27 cellular contexts compared by ENCODE assay signal in genomic region chr4:8744083-8744805, GRCh38.
DNase-seq lines count a peak whose midpoint lies in the region; ATAC-seq and TF ChIP-seq lines count a peak whose summit lies in the region.
"Had no signal": no experiment of that assay in that cellular context is flagged by ENCODE, and none has a peak within 500 bp of the region (broad histone marks: within the 10 kb centered on the region; RNA-seq: fewer than 3 reads in every experiment).

No MANE protein-coding gene starts in this region.

- no peak for TF ChIP-seq CTCF in left ventricle myocardium inferior (IDR thresholded peaks at IDR 0.05; ENCODE audit: borderline replicate concordance)
- peak; percentile 30 for TF ChIP-seq CTCF in endothelial cell (IDR thresholded peaks at IDR 0.05; ENCODE audit: unreplicated experiment)

- no peaks in the 10 kb centered on the region for H3K4me1 ChIP-seq in left ventricle myocardium inferior
- peaks cover 0 to 19% of the 10 kb centered on the region in 2 donors for H3K4me1 ChIP-seq in neuronal stem cell (ENCODE audit: control insufficient read depth in 2 of 2, insufficient read depth in 1 of 2, low read depth in 1 of 2, low read length in 2 of 2)
- H3K4me1 ChIP-seq: A549, foreskin keratinocyte, SJCRH30 had no signal

- DNase-seq in cardiac septum (ENCODE audit: low spot score), result peak; percentile 63
- DNase-seq in left ventricle myocardium inferior, result no peak
- DNase-seq in endothelial cell (ENCODE audit: low spot score), result no peak
- no peak for DNase-seq in neuronal stem cell (ENCODE audit: low spot score)
- no peak for DNase-seq in HK-2 (ENCODE audit: unreplicated experiment)
- DNase-seq in cerebellar cortex (ENCODE audit: low spot score), result no peak
- DNase-seq in inferior parietal cortex (ENCODE audit: extremely low spot score), result no peak
- DNase-seq: activated CD4-positive, alpha-beta T cell treated with anti-CD3 and anti-CD28 coated beads, Interleukin-2, amount 50 U/mL, for 4 hours; activated CD8-positive, alpha-beta memory T cell treated with anti-CD3 and anti-CD28 coated beads, Interleukin-2, amount 50 U/mL, for 48 hours; activated gamma-delta T cell treated with Interleukin-2 at 50 U/mL for 16 hours; amniotic stem cell; dermis blood vessel endothelial cell; foreskin keratinocyte; hippocampal formation; mesenchymal stem cell; naive thymus-derived CD4-positive, alpha-beta T cell; NCI-H1694; NCI-H2227 treated with DMSO at 0.1 percent for 48 hours; NCI-H774; PC-9; SJCRH30; stimulated activated CD4-positive, alpha-beta T cell treated with anti-CD3 and anti-CD28 coated beads, Interleukin-2, amount 100 ng/mL, for 48 hours; T-helper 17 cell had no signal

- H3K4ac ChIP-seq in neuronal stem cell (ENCODE audit: low read length), result no peak overlapping the region

- H3K9me3 ChIP-seq in left ventricle myocardium inferior (replicated peaks) (no peaks in the 10 kb centered on the region), neuronal stem cell (replicated peaks in 1 of 2; ENCODE audit: control insufficient read depth in 2 of 2, insufficient read depth in 1 of 2, low read depth in 1 of 2, low read length in 2 of 2) (peaks cover 0 to 7% of the 10 kb centered on the region in 2 donors)
- H3K9me3 ChIP-seq: A549, SJCRH30 had no signal

- H3K27ac ChIP-seq in left ventricle myocardium inferior (replicated peaks), result no peak overlapping the region
- no peak overlapping the region for H3K27ac ChIP-seq in neuronal stem cell (replicated peaks; ENCODE audit: low read length)
- H3K27ac ChIP-seq: A549, epithelial cell of prostate, foreskin keratinocyte, PC-9, SJCRH30, skin epidermis had no signal

- H2AFZ ChIP-seq in neuronal stem cell (ENCODE audit: low read length), result no peak overlapping the region
- H2AFZ ChIP-seq: PC-9 had no signal

- no peak overlapping the region for H2BK12ac ChIP-seq in neuronal stem cell (ENCODE audit: low read length)

- H3K4me1 Mint-ChIP-seq in endothelial cell (ENCODE audit: unreplicated experiment), result no peaks in the 10 kb centered on the region
- H3K4me1 Mint-ChIP-seq: naive thymus-derived CD4-positive, alpha-beta T cell; T-helper 17 cell had no signal

- peak overlapping the region; percentile 91 for H2BK15ac ChIP-seq in neuronal stem cell (ENCODE audit: low read length)

- no peak overlapping the region for H3K4me3 Mint-ChIP-seq in endothelial cell (ENCODE audit: unreplicated experiment)
- H3K4me3 Mint-ChIP-seq: naive thymus-derived CD4-positive, alpha-beta T cell; T-helper 17 cell had no signal

- peak overlapping the region; percentile 52 for H3K23ac ChIP-seq in neuronal stem cell (ENCODE audit: low read depth, low read length, poor library complexity)

- no peaks in the 10 kb centered on the region for H3K9me3 Mint-ChIP-seq in endothelial cell (ENCODE audit: unreplicated experiment)

- no peak overlapping the region for H3K27ac Mint-ChIP-seq in endothelial cell (ENCODE audit: unreplicated experiment)
- H3K27ac Mint-ChIP-seq: naive thymus-derived CD4-positive, alpha-beta T cell; T-helper 17 cell had no signal

- H3K36me3 Mint-ChIP-seq in endothelial cell (ENCODE audit: low read depth, unreplicated experiment), result no peaks in the 10 kb centered on the region
- H3K36me3 Mint-ChIP-seq: naive thymus-derived CD4-positive, alpha-beta T cell had no signal

- WGBS in neuronal stem cell (ENCODE audit: extremely low coverage in 2 of 2, insufficient read length in 2 of 2, insufficient replicate concordance in 1 of 2), 2 donors, result no CpG with 5 or more reads among the region's 18 CpGs

- H3K4me3 ChIP-seq in left ventricle myocardium inferior (no peak overlapping the region), neuronal stem cell (ENCODE audit: low read length in 2 of 2) (no peak overlapping the region)
- H3K4me3 ChIP-seq: A549, PC-9, SJCRH30, skin epidermis had no signal

- no peak overlapping the region for H2BK120ac ChIP-seq in neuronal stem cell (ENCODE audit: low read depth, low read length)

- no peak overlapping the region for H3K9ac ChIP-seq in neuronal stem cell (ENCODE audit: low read depth, low read length, poor library complexity)

- H4K8ac ChIP-seq in neuronal stem cell (ENCODE audit: low read depth, low read length), result no peak overlapping the region

- H2BK5ac ChIP-seq in neuronal stem cell (ENCODE audit: low read length), result no peak overlapping the region

- H3K79me1 ChIP-seq in neuronal stem cell (ENCODE audit: low read depth, low read length), result no peaks in the 10 kb centered on the region

- H3K27me3 ChIP-seq in left ventricle myocardium inferior (ENCODE audit: low read depth) (peaks cover 92% of the 10 kb centered on the region), neuronal stem cell (ENCODE audit: control insufficient read depth in 3 of 3, insufficient read depth in 3 of 3, low read depth in 1 of 3, low read length in 3 of 3) (no peaks in the 10 kb centered on the region)
- H3K27me3 ChIP-seq: foreskin keratinocyte had no signal

- H3K4me2 ChIP-seq in neuronal stem cell (ENCODE audit: insufficient read depth, low read length, poor library complexity, severe bottlenecking), result no peak overlapping the region
- H3K4me2 ChIP-seq: A549, PC-9 had no signal

- H4K91ac ChIP-seq in neuronal stem cell (ENCODE audit: low read depth, low read length, poor library complexity), result no peak overlapping the region

- no peak overlapping the region for H3K14ac ChIP-seq in neuronal stem cell (ENCODE audit: low read length)

- no peaks in the 10 kb centered on the region for H3K36me3 ChIP-seq in left ventricle myocardium inferior
- H3K36me3 ChIP-seq in neuronal stem cell (replicated peaks in 1 of 2; ENCODE audit: control insufficient read depth in 2 of 2, insufficient read depth in 2 of 2, low read length in 2 of 2), result peaks cover 0 to 2% of the 10 kb centered on the region in 2 donors
- H3K36me3 ChIP-seq: SJCRH30 had no signal

- no peak for ATAC-seq in HG03469 (IDR thresholded peaks at IDR 0.05; ENCODE audit: unreplicated experiment)
- ATAC-seq: foreskin keratinocyte; naive thymus-derived CD4-positive, alpha-beta T cell; T-helper 17 cell had no signal

- H3K18ac ChIP-seq in neuronal stem cell (ENCODE audit: low read length), result peak overlapping the region; percentile 20

- H2AK5ac ChIP-seq in neuronal stem cell (ENCODE audit: low read depth, low read length), result peak overlapping the region; percentile 20

- peaks cover 4% of the 10 kb centered on the region for H3K27me3 Mint-ChIP-seq in endothelial cell (ENCODE audit: unreplicated experiment)
- H3K27me3 Mint-ChIP-seq: T-helper 17 cell had no signal

- intact Hi-C loops in cardiac septum (cut with DNase I) (no loop called here), left ventricle myocardium inferior (cut with micrococcal nuclease) (no loop called here)
